8 cellular contexts compared by ENCODE assay signal in genomic region chrX:153934473-153935325, GRCh38. TPM values are rescaled to one million over a fixed set of nuclear protein-coding genes. Genes with fewer than 3 reads are reported as not detected.
A peak's percentile ranks its signal among the peaks of the same experiment; 100 is the strongest.
DNase-seq lines count a peak whose midpoint lies in the region; ATAC-seq and TF ChIP-seq lines count a peak whose summit lies in the region.

Gene NAA10 (minus strand): TSS chrX:153935037. CDS start chrX:153934904, 133 bp downstream.

- peak; percentile 92 to 98 (median 96) for ATAC-seq in heart right ventricle

- DNase-seq in GM03348 (ENCODE audit: low spot score) (peak; percentile 94), GM23248 (peak; percentile 88), LNCaP clone FGC (ENCODE audit: low read depth) (no peak), SKM-1 treated with dmso at 0.1 percent for 144 hours (lab: John Stamatoyannopoulos, UW; ENCODE audit: unreplicated experiment) (peak; percentile 44), amniotic epithelial cell (ENCODE audit: low read depth) (peak; percentile 49), heart right ventricle (peak; percentile 54 to 75), trophoblast cell (peak; percentile 64 to 87), foreskin melanocyte (no peak)

- H3F3A ChIP-seq in GM23248 (ENCODE audit: insufficient read depth): no peaks in the 10 kb centered on the region

- in situ Hi-C loops in GM23248 (cut with MboI): loop anchor here (10.0 kb wide), 1 partner anchor 180 kb away; no protein-coding TSS in a partner anchor

- peaks cover 5% of the 10 kb centered on the region for H3K79me1 ChIP-seq in trophoblast cell (ENCODE audit: low read length)

- H4K91ac ChIP-seq in trophoblast cell (ENCODE audit: low read depth, low read length): peak within 1 kb of the TSS; percentile 52

- peak within 1 kb of the TSS; percentile 51; the same call in 1 of the 2 replicates for H2AFZ ChIP-seq in GM23248
- peak within 1 kb of the TSS; percentile 78 for H2AFZ ChIP-seq in trophoblast cell (ENCODE audit: insufficient read depth, low read length, poor library complexity)

- H4K8ac ChIP-seq in trophoblast cell (ENCODE audit: low read depth, low read length): peak within 1 kb of the TSS; percentile 87

- peak within 1 kb of the TSS; percentile 95 for H3K14ac ChIP-seq in trophoblast cell (ENCODE audit: low read length)

- H3K4me1 ChIP-seq in GM23248 (ENCODE audit: insufficient read depth) (no peaks in the 10 kb centered on the region), heart right ventricle (peaks cover 0 to 24% (median 15%) of the 10 kb centered on the region in 9 donors), trophoblast cell (ENCODE audit: control insufficient read depth in 1 of 2, insufficient read depth in 2 of 2, low read length in 2 of 2) (peaks cover 5 to 6% of the 10 kb centered on the region in 2 experiments)

- H3K9me2 ChIP-seq in GM23248 (ENCODE audit: insufficient read depth): no peaks in the 10 kb centered on the region

- peak within 1 kb of the TSS; percentile 90 for H3K18ac ChIP-seq in trophoblast cell (ENCODE audit: low read length)

- intact Hi-C loops in heart right ventricle (cut with DNase I): no loop called here

- no peak within 1 kb of the TSS for H2BK12ac ChIP-seq in trophoblast cell (ENCODE audit: low read length)

- peak within 1 kb of the TSS; percentile 85 for H3K9ac ChIP-seq in GM23248
- peak within 1 kb of the TSS; percentile 94 for H3K9ac ChIP-seq in trophoblast cell (ENCODE audit: low read length)

- peak within 1 kb of the TSS; percentile 86 for H3K4me3 ChIP-seq in GM23248
- peak within 1 kb of the TSS; percentile 70 for H3K4me3 ChIP-seq in LNCaP clone FGC (ENCODE audit: low read depth, low read length)
- H3K4me3 ChIP-seq in heart right ventricle: peak within 1 kb of the TSS; percentile 58 to 78 (median 71)
- H3K4me3 ChIP-seq in trophoblast cell (ENCODE audit: low read depth, low read length): peak within 1 kb of the TSS; percentile 89

- H3K27ac ChIP-seq in GM23248 (peak within 1 kb of the TSS; percentile 45), heart right ventricle (peak within 1 kb of the TSS in 9 of 10 donors; percentile 70 to 82 (median 78)), trophoblast cell (ENCODE audit: low read depth, low read length) (peak within 1 kb of the TSS; percentile 58)

- H2BK120ac ChIP-seq in trophoblast cell (ENCODE audit: insufficient read depth, low read length, poor library complexity): peak within 1 kb of the TSS; percentile 17

- peak within 1 kb of the TSS; percentile 52 for H2BK5ac ChIP-seq in trophoblast cell (ENCODE audit: low read depth, low read length, poor library complexity)

- H3K27me3 ChIP-seq in GM23248 (replicated peaks; ENCODE audit: insufficient read depth) (no peaks in the 10 kb centered on the region), heart right ventricle (peaks cover 0 to 21% (median 0%) of the 10 kb centered on the region in 7 donors), trophoblast cell (ENCODE audit: insufficient read depth, low read length) (no peaks in the 10 kb centered on the region)

- no peaks in the 10 kb centered on the region for H3K9me3 ChIP-seq in GM23248 (ENCODE audit: low read depth)
- H3K9me3 ChIP-seq in heart right ventricle: no peaks in the 10 kb centered on the region
- no peaks in the 10 kb centered on the region for H3K9me3 ChIP-seq in trophoblast cell (ENCODE audit: insufficient read depth, low read depth, low read length)

- peaks cover 41% of the 10 kb centered on the region for H3K79me2 ChIP-seq in GM23248 (ENCODE audit: insufficient read depth)
- peaks cover 10% of the 10 kb centered on the region for H3K79me2 ChIP-seq in trophoblast cell (ENCODE audit: control insufficient read depth, insufficient read depth, low read length, poor library complexity)

- H3K4me2 ChIP-seq in GM23248 (ENCODE audit: unreplicated experiment) (peak within 1 kb of the TSS; percentile 91), trophoblast cell (ENCODE audit: low read length) (peak within 1 kb of the TSS; percentile 83)

- no peak within 1 kb of the TSS for H3K23ac ChIP-seq in trophoblast cell (ENCODE audit: low read length)

- no peaks in the 10 kb centered on the region for H3K36me3 ChIP-seq in GM23248 (ENCODE audit: low read depth)
- peaks cover 0 to 38% (median 0%) of the 10 kb centered on the region in 9 donors for H3K36me3 ChIP-seq in heart right ventricle
- H3K36me3 ChIP-seq in trophoblast cell (ENCODE audit: control insufficient read depth in 1 of 2, insufficient read depth in 2 of 2, low read length in 2 of 2): peaks cover 31 to 32% of the 10 kb centered on the region in 2 experiments

- peak within 1 kb of the TSS; percentile 86 for H2AK5ac ChIP-seq in trophoblast cell (ENCODE audit: low read length)

- H4K12ac ChIP-seq in trophoblast cell (ENCODE audit: low read depth, low read length): peak within 1 kb of the TSS; percentile 77

- WGBS in GM23248 (ENCODE audit: low coverage in 1 of 2, low lambda C conversion rate in 2 of 2, missing lambda C conversion rate in 2 of 2), 2 experiments: 0% methylated on average over 6 to 10 of the region's 113 CpGs
- 0% methylated on average over 18 to 82 of the region's 113 CpGs for WGBS in heart right ventricle, 2 donors
- no CpG with 5 or more reads among the region's 113 CpGs for WGBS in trophoblast cell (ENCODE audit: extremely low coverage, insufficient coverage, insufficient read length)

- no peaks in the 10 kb centered on the region for H4K20me1 ChIP-seq in GM23248 (ENCODE audit: insufficient read depth)

- peak within 1 kb of the TSS; percentile 96 for H3K4ac ChIP-seq in trophoblast cell (ENCODE audit: low read depth, low read length)

- TF ChIP-seq CTCF in LNCaP clone FGC (IDR thresholded peaks at IDR 0.05; ENCODE audit: control insufficient read depth, extremely low read depth, insufficient read depth) (no peak), heart right ventricle (IDR thresholded peaks at IDR 0.05) (no peak)

RNA-seq across cellular contexts. Expression of gene NAA10, which starts in this region (rescaled TPM):
- 105 and 154 TPM in 2 replicates for total RNA-seq in GM23248 (2014; rRNA removed; shearing (Covaris generic))
- polyA plus RNA-seq in GM23248 (2016; fragmentation: Nextera tagmentation; extraction: Ambion mirVana) (161 and 166 TPM in 2 replicates), heart right ventricle (100 to 1,000 TPM; 151 to 228 TPM)
- total RNA-seq in heart right ventricle: 10 to 100 TPM; 46.9 to 88.9 (median 54.5) TPM
- 92.2 and 95.5 TPM in 2 replicates for polyA plus RNA-seq in trophoblast cell (2013)

Comparison
In these comparisons a context has a peak if more than half of its experiments do, and no peak if none do; other contexts are left out.
1. DNase-seq: peak in GM03348 (single experiment), GM23248 (single experiment), SKM-1 treated with dmso at 0.1 percent for 144 hours (single experiment), amniotic epithelial cell (single experiment), heart right ventricle (2 of 2) and trophoblast cell (2 of 2); none in LNCaP clone FGC (single experiment) and foreskin melanocyte (single experiment).
2. Peak in every context shown above with its lines, with median percentiles within 50 percentile points of each other: H3K27ac ChIP-seq and H3K4me3 ChIP-seq.